In the genomic region with DNA sequence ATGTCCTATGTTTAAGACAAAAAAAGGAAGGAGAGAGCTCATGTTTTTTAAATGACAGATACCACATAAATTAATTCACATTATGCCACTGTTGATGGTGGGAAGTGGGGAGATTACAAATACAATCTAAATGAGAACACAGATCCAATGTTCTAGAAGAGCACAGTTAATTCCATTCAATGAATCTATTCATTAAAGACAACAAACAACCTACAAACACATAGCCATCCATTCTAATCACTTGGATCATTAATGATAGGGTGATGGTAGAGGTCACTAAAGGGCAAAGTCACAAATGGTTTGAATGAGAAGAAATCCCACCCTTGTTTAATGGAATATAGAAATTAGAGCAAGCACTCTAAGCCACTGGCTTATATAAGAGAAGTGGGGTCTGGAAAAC, we compare ENCODE assay signal across 14 cellular contexts. TPM values are rescaled to one million over a fixed set of nuclear protein-coding genes. Genes with fewer than 3 reads are reported as not detected.
DNase-seq lines count a peak whose midpoint lies in the region; ATAC-seq lines count a peak whose summit lies in the region.
"Had no signal": no experiment of that assay in that cellular context is flagged by ENCODE, and none has a peak within 500 bp of the region (broad histone marks: within the 10 kb centered on the region; RNA-seq: fewer than 3 reads in every experiment).

No MANE protein-coding gene starts in this region.

- H3K4me3 Mint-ChIP-seq in stimulated activated naive CD8-positive, alpha-beta T cell treated with anti-CD3 and anti-CD28 coated beads, Interleukin-15, Interleukin-2, amounts not matched to agents 100 ng/mL and 50 ng/mL, for 24 hours, result no peak overlapping the region
- H3K4me3 Mint-ChIP-seq in activated naive CD8-positive, alpha-beta T cell treated with anti-CD3 and anti-CD28 coated beads, Interleukin-2, amount 50 U/mL, for 24 hours, result no peak overlapping the region
- H3K4me3 Mint-ChIP-seq in natural killer cell treated with Interleukin-12 subunit alpha and Interleukin-12 subunit beta and Interleukin-15 and Interleukin-18, amount 100 ng/mL, for 72 hours, result no peak overlapping the region

- peaks cover 72% of the 10 kb centered on the region for H3K36me3 Mint-ChIP-seq in stimulated activated naive CD8-positive, alpha-beta T cell treated with anti-CD3 and anti-CD28 coated beads, Interleukin-15, Interleukin-2, amounts not matched to agents 100 ng/mL and 50 ng/mL, for 24 hours (ENCODE audit: low read depth)
- peaks cover 51% of the 10 kb centered on the region for H3K36me3 Mint-ChIP-seq in activated naive CD8-positive, alpha-beta T cell treated with anti-CD3 and anti-CD28 coated beads, Interleukin-2, amount 50 U/mL, for 24 hours (ENCODE audit: low read depth)
- peaks cover 28% of the 10 kb centered on the region for H3K36me3 Mint-ChIP-seq in natural killer cell treated with Interleukin-12 subunit alpha and Interleukin-12 subunit beta and Interleukin-15 and Interleukin-18, amount 100 ng/mL, for 72 hours

- H3K4me1 Mint-ChIP-seq in stimulated activated naive CD8-positive, alpha-beta T cell treated with anti-CD3 and anti-CD28 coated beads, Interleukin-15, Interleukin-2, amounts not matched to agents 100 ng/mL and 50 ng/mL, for 24 hours (ENCODE audit: low read depth), result peaks cover 64% of the 10 kb centered on the region
- peaks cover 50% of the 10 kb centered on the region for H3K4me1 Mint-ChIP-seq in activated naive CD8-positive, alpha-beta T cell treated with anti-CD3 and anti-CD28 coated beads, Interleukin-2, amount 50 U/mL, for 24 hours
- peaks cover 47 to 56% of the 10 kb centered on the region in 2 donors for H3K4me1 Mint-ChIP-seq in natural killer cell treated with Interleukin-12 subunit alpha and Interleukin-12 subunit beta and Interleukin-15 and Interleukin-18, amount 100 ng/mL, for 72 hours (ENCODE audit: low read depth in 2 of 2)

- H3K27me3 Mint-ChIP-seq in stimulated activated naive CD8-positive, alpha-beta T cell treated with anti-CD3 and anti-CD28 coated beads, Interleukin-15, Interleukin-2, amounts not matched to agents 100 ng/mL and 50 ng/mL, for 24 hours, result no peaks in the 10 kb centered on the region
- H3K27me3 Mint-ChIP-seq in activated naive CD8-positive, alpha-beta T cell treated with anti-CD3 and anti-CD28 coated beads, Interleukin-2, amount 50 U/mL, for 24 hours, result no peaks in the 10 kb centered on the region
- H3K27me3 Mint-ChIP-seq in natural killer cell treated with Interleukin-12 subunit alpha and Interleukin-12 subunit beta and Interleukin-15 and Interleukin-18, amount 100 ng/mL, for 72 hours, result no peaks in the 10 kb centered on the region

- ATAC-seq in stimulated activated naive CD8-positive, alpha-beta T cell treated with anti-CD3 and anti-CD28 coated beads, Interleukin-15, Interleukin-2, amounts not matched to agents 100 U/mL and 50 U/mL, for 24 hours, result no peak
- no peak for ATAC-seq in activated naive CD8-positive, alpha-beta T cell treated with anti-CD3 and anti-CD28 coated beads, Interleukin-2, amount 50 U/mL, for 24 hours
- no peak for ATAC-seq in natural killer cell treated with Interleukin-12 subunit alpha and Interleukin-12 subunit beta and Interleukin-15 and Interleukin-18, amount 100 ng/mL, for 72 hours
- ATAC-seq in HG03280 (IDR thresholded peaks at IDR 0.05; ENCODE audit: unreplicated experiment), result no peak
- ATAC-seq in HG03520 (IDR thresholded peaks at IDR 0.05; ENCODE audit: unreplicated experiment), result no peak

- H3K9me3 Mint-ChIP-seq in stimulated activated naive CD8-positive, alpha-beta T cell treated with anti-CD3 and anti-CD28 coated beads, Interleukin-15, Interleukin-2, amounts not matched to agents 100 ng/mL and 50 ng/mL, for 24 hours, result no peaks in the 10 kb centered on the region
- H3K9me3 Mint-ChIP-seq in activated naive CD8-positive, alpha-beta T cell treated with anti-CD3 and anti-CD28 coated beads, Interleukin-2, amount 50 U/mL, for 24 hours, result no peaks in the 10 kb centered on the region
- H3K9me3 Mint-ChIP-seq in natural killer cell treated with Interleukin-12 subunit alpha and Interleukin-12 subunit beta and Interleukin-15 and Interleukin-18, amount 100 ng/mL, for 72 hours, result no peaks in the 10 kb centered on the region

- H3K27ac Mint-ChIP-seq in stimulated activated naive CD8-positive, alpha-beta T cell treated with anti-CD3 and anti-CD28 coated beads, Interleukin-15, Interleukin-2, amounts not matched to agents 100 ng/mL and 50 ng/mL, for 24 hours, result peak overlapping the region; percentile 49
- H3K27ac Mint-ChIP-seq in activated naive CD8-positive, alpha-beta T cell treated with anti-CD3 and anti-CD28 coated beads, Interleukin-2, amount 50 U/mL, for 24 hours, result peak overlapping the region; percentile 8
- peak overlapping the region; percentile 47 to 58 for H3K27ac Mint-ChIP-seq in natural killer cell treated with Interleukin-12 subunit alpha and Interleukin-12 subunit beta and Interleukin-15 and Interleukin-18, amount 100 ng/mL, for 72 hours

- no peak for DNase-seq in stimulated activated naive CD8-positive, alpha-beta T cell treated with anti-CD3 and anti-CD28 coated beads, Interleukin-15, Interleukin-2, amounts not matched to agents 100 U/mL and 50 U/mL, for 24 hours
- DNase-seq in activated naive CD8-positive, alpha-beta T cell treated with anti-CD3 and anti-CD28 coated beads, Interleukin-2, amount 50 U/mL, for 24 hours, result no peak
- no peak for DNase-seq in natural killer cell treated with Interleukin-12 subunit alpha and Interleukin-12 subunit beta and Interleukin-15 and Interleukin-18, amount 100 ng/mL, for 72 hours (ENCODE audit: low spot score)
- no peak for DNase-seq in stimulated activated naive CD4-positive, alpha-beta T cell treated with Interleukin-2 at 50 U/mL for 16 hours (lab: John Stamatoyannopoulos, UW)
- no peak for DNase-seq in NOMO-1 treated with DMSO at 0.1 percent for 48 hours (lab: John Stamatoyannopoulos, UW; ENCODE audit: unreplicated experiment)
- DNase-seq: activated effector memory CD4-positive, alpha-beta T cell treated with anti-CD3 and anti-CD28 coated beads, Interleukin-2, amount 50 U/mL, for 16 hours; esophagus squamous epithelium; NCI-H146; NCI-H2227 treated with DMSO at 0.1 percent for 48 hours; NK-92 treated with Interleukin-12 subunit alpha and Interleukin-12 subunit beta, amount 100 ng/mL, for 24 hours; testis had no signal

RNA-seq across cellular contexts. Expression of a gene that starts 21.7 kb away (rescaled TPM):
- 100 to 1,000 TPM; 170 to 282 TPM for total RNA-seq in natural killer cell treated with Interleukin-12 subunit alpha and Interleukin-12 subunit beta and Interleukin-15 and Interleukin-18, amount 100 ng/mL, for 72 hours

RNA-seq across cellular contexts. Expression of a gene that starts 30.3 kb away (rescaled TPM):
- total RNA-seq in natural killer cell treated with Interleukin-12 subunit alpha and Interleukin-12 subunit beta and Interleukin-15 and Interleukin-18, amount 100 ng/mL, for 72 hours, result 10 to 100 TPM; 71.2 to 96.6 TPM
